Comparison of ENCODE assay signal across 2 cellular contexts in genomic region chr17:67994827-67995567, GRCh38.
A peak's percentile ranks its signal among the peaks of the same experiment; 100 is the strongest.
TF ChIP-seq lines count a peak whose summit lies in the region.

No MANE protein-coding gene starts in this region.

TF ChIP-seq in A549, 52 proteins besides CTCF, POLR2A, EP300 and RAD21 (continued from another document):
- TF ChIP-seq RARB (CRISPR knock-in tag; IDR thresholded peaks at IDR 0.05) (no peak), JUNB (IDR thresholded peaks at IDR 0.05) (0 out of 2 replicates have a peak, but pooled peaks have one; percentile 28), E2F6 (IDR thresholded peaks at IDR 0.05; ENCODE audit: borderline replicate concordance, low read depth) (no peak), CHD4 (IDR thresholded peaks at IDR 0.05; ENCODE audit: borderline replicate concordance) (no peak), ELK1 (IDR thresholded peaks at IDR 0.05; ENCODE audit: low read depth, low read length) (no peak), SMC3 (IDR thresholded peaks at IDR 0.05) (no peak), RCOR1 (IDR thresholded peaks at IDR 0.05; ENCODE audit: low read depth, low read length) (no peak), KDM1A (IDR thresholded peaks at IDR 0.05; ENCODE audit: low read depth) (no peak), NR3C1 (IDR thresholded peaks at IDR 0.05) (no peak), CEBPB (IDR thresholded peaks at IDR 0.05) (peak; percentile 73 to 79; a peak in 3 of 4 replicates), HEYL (CRISPR knock-in tag; IDR thresholded peaks at IDR 0.05) (no peak), SREBF2 (IDR thresholded peaks at IDR 0.05) (no peak), BCL3 (IDR thresholded peaks at IDR 0.05) (peak; percentile 25; the same call in 1 of the 3 replicates), HES2 (IDR thresholded peaks at IDR 0.05) (peak; percentile 47; the same call in 1 of the 2 replicates), CBX8 (IDR thresholded peaks at IDR 0.05) (no peak)

TF ChIP-seq in SK-N-SH treated with all-trans-retinoic acid at 6 μM for 48 hours, 23 proteins besides CTCF, POLR2A, EP300 and RAD21 (continued from another document):
- TF ChIP-seq TSHZ2 (CRISPR knock-in tag; IDR thresholded peaks at IDR 0.05), result no peak
